ENCODE assay signal across 33 cellular contexts in the genomic region with DNA sequence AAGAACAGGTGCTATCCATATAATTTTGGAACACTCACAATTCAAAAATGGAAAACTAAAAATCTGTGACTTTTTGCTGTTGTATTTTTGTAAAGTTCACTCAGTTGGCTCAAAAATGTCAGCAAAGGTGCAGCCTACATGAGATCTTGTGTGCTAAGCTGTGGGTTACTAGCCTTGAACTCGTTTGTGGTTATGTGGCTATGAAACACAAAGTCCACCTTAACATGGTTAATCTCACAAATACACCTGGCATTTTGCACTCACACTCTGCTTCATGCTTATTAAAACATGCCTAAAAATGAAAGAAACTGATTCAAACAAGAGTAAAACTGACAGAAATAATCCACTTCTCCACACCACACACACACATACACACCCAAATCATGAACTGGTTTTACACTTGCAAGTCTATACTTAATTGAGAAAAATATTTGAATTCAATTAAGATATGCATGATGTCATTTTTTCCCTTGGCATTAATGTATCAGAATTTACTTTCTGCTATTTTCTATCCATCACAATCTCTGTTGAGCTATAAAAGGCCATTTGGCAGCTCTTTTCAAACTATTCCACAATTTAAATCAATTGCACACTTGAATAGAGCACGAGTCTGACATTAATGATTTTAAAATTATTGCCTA.
"Had no signal": no experiment of that assay in that cellular context is flagged by ENCODE, and none has a peak within 500 bp of the region (broad histone marks: within the 10 kb centered on the region; RNA-seq: fewer than 3 reads in every experiment).

No MANE protein-coding gene starts in this region.

- ATAC-seq: activated CD4-positive, CD25-positive, alpha-beta regulatory T cell treated with anti-CD3 and anti-CD28 coated beads, Interleukin-2, amount 50 U/mL, for 24 hours; activated CD8-positive, alpha-beta T cell treated with anti-CD3 and anti-CD28 coated beads for 36 hours; activated naive CD8-positive, alpha-beta T cell treated with anti-CD3 and anti-CD28 coated beads, Interleukin-2, amount 50 U/mL, for 24 hours; activated T-cell treated with anti-CD3 and anti-CD28 coated beads, Interleukin-2, amount 50 U/mL, for 4 hours; activated T-helper 17 cell treated with anti-CD3 and anti-CD28 coated beads, Interleukin-2, amount 50 U/mL, for 72 hours; body of pancreas; effector memory CD8-positive, alpha-beta T cell; gastroesophageal sphincter had no signal

- H3K9me3 ChIP-seq: adrenal gland, body of pancreas, esophagus muscularis mucosa, gastroesophageal sphincter had no signal

- H3K4me3 ChIP-seq: adrenal gland, body of pancreas, esophagus muscularis mucosa, gastroesophageal sphincter had no signal

- DNase-seq: activated B cell treated with CpG ODN at 0.5 μM for 24 hours; activated CD4-positive, alpha-beta T cell treated with anti-CD3 and anti-CD28 coated beads for 48 hours; activated CD4-positive, alpha-beta T cell treated with anti-CD3 and anti-CD28 coated beads, Interleukin-2, amount 50 U/mL, for 1 hour; activated CD4-positive, alpha-beta T cell treated with anti-CD3 and anti-CD28 coated beads, Interleukin-2, amount 50 U/mL, for 48 hours; activated CD8-positive, alpha-beta memory T cell treated with anti-CD3 and anti-CD28 coated beads for 24 hours; activated CD8-positive, alpha-beta T cell treated with anti-CD3 and anti-CD28 coated beads for 36 hours; activated effector memory CD4-positive, alpha-beta T cell treated with Interleukin-2 at 50 U/mL for 16 hours; activated gamma-delta T cell treated with Interleukin-2 at 50 U/mL for 16 hours; activated naive CD4-positive, alpha-beta T cell treated with anti-CD3 and anti-CD28 coated beads, Interleukin-2, amount 50 U/mL, for 16 hours; activated naive CD4-positive, alpha-beta T cell treated with Interleukin-2 at 50 U/mL for 16 hours; activated naive CD8-positive, alpha-beta T cell treated with anti-CD3 and anti-CD28 coated beads for 36 hours; activated naive CD8-positive, alpha-beta T cell treated with anti-CD3 and anti-CD28 coated beads, Interleukin-2, amount 50 U/mL, for 24 hours; activated T-cell treated with anti-CD3 and anti-CD28 coated beads, Interleukin-2, amount 50 U/mL, for 4 hours; adrenal gland; amygdala; aorta; body of pancreas; caudate nucleus; cortex of kidney; dermis blood vessel endothelial cell; effector CD4-positive, alpha-beta T cell; effector memory CD8-positive, alpha-beta T cell; erythroblast; foreskin melanocyte; hippocampal formation; T1000; WERI-Rb-1 had no signal

- H3K27ac ChIP-seq: adrenal gland, body of pancreas, gastroesophageal sphincter, WERI-Rb-1 had no signal

- H3K27ac Mint-ChIP-seq: activated B cell treated with CpG ODN at 0.5 μM for 24 hours; activated CD8-positive, alpha-beta T cell treated with anti-CD3 and anti-CD28 coated beads for 36 hours; activated naive CD8-positive, alpha-beta T cell treated with anti-CD3 and anti-CD28 coated beads for 36 hours; activated naive CD8-positive, alpha-beta T cell treated with anti-CD3 and anti-CD28 coated beads, Interleukin-2, amount 50 U/mL, for 24 hours; activated T-helper 17 cell treated with anti-CD3 and anti-CD28 coated beads, Interleukin-2, amount 50 U/mL, for 72 hours; effector memory CD8-positive, alpha-beta T cell; T-helper 2 cell treated with Interferon-gamma antibody and Interleukin-4, amounts not matched to agents 5 μg/mL and 100 μg/mL, for 36 hours had no signal

- H3K4me1 ChIP-seq: adrenal gland, body of pancreas had no signal

- H3K36me3 ChIP-seq: adrenal gland, gastroesophageal sphincter, WERI-Rb-1 had no signal

- H3K27me3 ChIP-seq: adrenal gland, body of pancreas, esophagus muscularis mucosa, gastroesophageal sphincter had no signal

- FAIRE-seq: colon had no signal

- H3K36me3 Mint-ChIP-seq: activated naive CD8-positive, alpha-beta T cell treated with anti-CD3 and anti-CD28 coated beads for 36 hours had no signal

- H3K9me3 Mint-ChIP-seq: activated B cell treated with CpG ODN at 0.5 μM for 24 hours; activated CD8-positive, alpha-beta T cell treated with anti-CD3 and anti-CD28 coated beads for 36 hours; activated naive CD8-positive, alpha-beta T cell treated with anti-CD3 and anti-CD28 coated beads for 36 hours; activated naive CD8-positive, alpha-beta T cell treated with anti-CD3 and anti-CD28 coated beads, Interleukin-2, amount 50 U/mL, for 24 hours; activated T-cell treated with anti-CD3 and anti-CD28 coated beads, Interleukin-2, amount 50 U/mL, for 4 hours; activated T-helper 17 cell treated with anti-CD3 and anti-CD28 coated beads, Interleukin-2, amount 50 U/mL, for 72 hours; effector memory CD8-positive, alpha-beta T cell; T-helper 2 cell treated with Interferon-gamma antibody and Interleukin-4, amounts not matched to agents 5 μg/mL and 100 μg/mL, for 36 hours had no signal
